1 cellular context compared by ENCODE assay signal in the genomic region with DNA sequence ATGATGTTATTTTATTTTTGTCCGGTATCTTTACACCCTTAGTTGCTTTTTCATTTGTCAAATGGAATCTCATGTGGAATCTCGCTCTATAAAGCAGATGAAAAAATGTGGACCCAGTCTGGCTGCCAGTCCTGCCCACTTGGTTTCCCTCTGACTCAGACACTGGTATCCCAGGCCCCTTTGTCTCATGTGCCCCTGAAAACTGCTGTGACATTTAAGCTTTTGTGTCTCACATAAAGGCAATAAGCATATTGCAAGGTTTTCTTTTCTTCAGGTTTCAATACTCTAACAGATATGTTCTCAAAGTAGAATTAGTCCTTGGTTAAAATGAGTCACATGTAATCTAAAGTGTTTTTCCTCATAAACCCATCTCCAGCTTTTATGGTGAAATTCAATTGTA.
TF ChIP-seq lines count a peak whose summit lies in the region.

No MANE protein-coding gene starts in this region.

TF ChIP-seq in HCT116, 20 proteins besides CTCF, POLR2A, EP300 and RAD21:
- TF ChIP-seq EGR1 (IDR thresholded peaks at IDR 0.05; ENCODE audit: low read depth) (no peak), ZFX (IDR thresholded peaks at IDR 0.05) (no peak), ELF1 (IDR thresholded peaks at IDR 0.05; ENCODE audit: borderline replicate concordance, low read depth) (no peak), SRF (IDR thresholded peaks at IDR 0.05; ENCODE audit: low read depth) (no peak), CEBPB (IDR thresholded peaks at IDR 0.05; ENCODE audit: low read depth) (no peak), EZH2 (IDR thresholded peaks at IDR 0.05) (no peak), JUND (IDR thresholded peaks at IDR 0.05) (no peak)
